Comparison of ENCODE assay signal across 3 cellular contexts in the genomic region with DNA sequence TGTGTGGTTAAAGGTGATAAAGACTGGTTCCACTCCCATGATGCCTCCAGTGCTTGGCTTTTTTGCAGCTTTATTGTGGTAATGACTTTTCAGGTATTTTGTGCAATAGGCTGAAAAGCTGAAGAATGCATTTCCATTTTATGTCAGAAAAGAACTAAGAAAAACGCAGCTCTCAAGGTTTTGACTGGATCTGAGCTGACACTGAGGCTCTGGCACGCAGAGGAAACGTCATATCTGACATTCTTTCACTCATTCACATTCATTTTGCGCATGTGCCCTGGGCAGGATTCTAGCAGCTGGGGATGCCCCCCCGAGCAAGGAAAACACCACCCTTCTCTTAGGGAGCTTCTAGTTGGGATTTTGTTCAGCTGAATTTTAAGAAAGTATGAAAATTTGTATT.
"Had no signal": no experiment of that assay in that cellular context is flagged by ENCODE, and none has a peak within 500 bp of the region (broad histone marks: within the 10 kb centered on the region; RNA-seq: fewer than 3 reads in every experiment).

No MANE protein-coding gene starts in this region.

- DNase-seq: GDM1, GF-D8 had no signal

- ATAC-seq: GM12878 had no signal

- H3K4me3 ChIP-seq: GM12878 had no signal
